ENCODE assay signal across 12 cellular contexts in genomic region chr4:151315212-151315886, GRCh38. TPM values are rescaled to one million over a fixed set of nuclear protein-coding genes. Genes with fewer than 3 reads are reported as not detected.
A peak's percentile ranks its signal among the peaks of the same experiment; 100 is the strongest.
DNase-seq lines count a peak whose midpoint lies in the region; ATAC-seq, FAIRE-seq and TF ChIP-seq lines count a peak whose summit lies in the region.
"Had no signal": no experiment of that assay in that cellular context is flagged by ENCODE, and none has a peak within 500 bp of the region (broad histone marks: within the 10 kb centered on the region; RNA-seq: fewer than 3 reads in every experiment).

No MANE protein-coding gene starts in this region.

- H3K4me2 ChIP-seq in smooth muscle cell: no peak overlapping the region

- H2AFZ ChIP-seq in smooth muscle cell (ENCODE audit: low read depth): no peak overlapping the region

- peak overlapping the region; percentile 93 for H3K27ac ChIP-seq in right cardiac atrium (ENCODE audit: low read length)
- H3K27ac ChIP-seq in smooth muscle cell (ENCODE audit: low read depth): peak overlapping the region; percentile 52
- H3K27ac ChIP-seq: neutrophil had no signal

- H3K9me3 ChIP-seq in right cardiac atrium (ENCODE audit: control insufficient read depth, low read length): no peaks in the 10 kb centered on the region
- H3K9me3 ChIP-seq in smooth muscle cell (replicated peaks; ENCODE audit: low read depth): no peaks in the 10 kb centered on the region
- H3K9me3 ChIP-seq: neutrophil had no signal

- H3K4me1 ChIP-seq in right cardiac atrium (ENCODE audit: control insufficient read depth, insufficient read depth, low read length) (peaks cover 15% of the 10 kb centered on the region), smooth muscle cell (ENCODE audit: low read depth) (peaks cover 7% of the 10 kb centered on the region)

- no peak overlapping the region for H3K9ac ChIP-seq in smooth muscle cell (ENCODE audit: low read depth)

- intact Hi-C loops in right cardiac atrium (cut with DNase I): no loop called here

- H3K79me2 ChIP-seq in smooth muscle cell (ENCODE audit: low read depth): peaks cover 26% of the 10 kb centered on the region

- no peaks in the 10 kb centered on the region for H3K27me3 ChIP-seq in bronchial epithelial cell (ENCODE audit: control insufficient read depth, insufficient read depth, low read length)
- no peaks in the 10 kb centered on the region for H3K27me3 ChIP-seq in right cardiac atrium (ENCODE audit: control insufficient read depth, insufficient read depth)
- H3K27me3 ChIP-seq in smooth muscle cell (ENCODE audit: low read depth): no peaks in the 10 kb centered on the region
- H3K27me3 ChIP-seq: neutrophil had no signal

- no peak for TF ChIP-seq CTCF in bronchial epithelial cell (IDR thresholded peaks at IDR 0.05; ENCODE audit: insufficient read depth, low read length, severe bottlenecking)
- TF ChIP-seq CTCF in smooth muscle cell (IDR thresholded peaks at IDR 0.05; ENCODE audit: borderline replicate concordance, insufficient read depth, poor library complexity, severe bottlenecking): no peak

- H4K20me1 ChIP-seq in smooth muscle cell (ENCODE audit: low read depth): no peaks in the 10 kb centered on the region

- ATAC-seq in right cardiac atrium (peak; percentile 62 to 76), HG03108 (IDR thresholded peaks at IDR 0.05; ENCODE audit: unreplicated experiment) (no peak)

- H3K36me3 ChIP-seq in bronchial epithelial cell (ENCODE audit: control insufficient read depth, insufficient read depth, low read length) (no peaks in the 10 kb centered on the region), smooth muscle cell (ENCODE audit: low read depth) (no peaks in the 10 kb centered on the region)
- H3K36me3 ChIP-seq: neutrophil had no signal

- no peak overlapping the region for H3K4me3 ChIP-seq in bronchial epithelial cell (ENCODE audit: low read depth, low read length)
- H3K4me3 ChIP-seq in right cardiac atrium (ENCODE audit: low read length): no peak overlapping the region
- no peak overlapping the region for H3K4me3 ChIP-seq in smooth muscle cell

- FAIRE-seq in bronchial epithelial cell (lab: Jason Lieb, UNC): no peak

- 58% methylated on average over 2 of the region's 2 CpGs for WGBS in right cardiac atrium
- WGBS in smooth muscle cell (ENCODE audit: low lambda C conversion rate): 89% methylated on average over 2 of the region's 2 CpGs

- DNase-seq in HS-27A (ENCODE audit: low read depth): peak; percentile 11
- peak; percentile 82 for DNase-seq in bronchial epithelial cell (ENCODE audit: low read depth)
- DNase-seq in right cardiac atrium: no peak
- no peak for DNase-seq in smooth muscle cell (lab: John Stamatoyannopoulos, UW; ENCODE audit: unreplicated experiment)
- no peak for DNase-seq in DMS53 (lab: John Stamatoyannopoulos, UW)
- DNase-seq in NCI-H2107 (lab: John Stamatoyannopoulos, UW): no peak
- DNase-seq in HPDE6-E6E7 (ENCODE audit: extremely low spot score): no peak
- DNase-seq: NCI-H146; stimulated activated CD4-positive, alpha-beta T cell treated with anti-CD3 and anti-CD28 coated beads, Interleukin-4, amount 100 ng/mL, for 24 hours had no signal

- H3F3A ChIP-seq in smooth muscle cell (ENCODE audit: low read depth): no peaks in the 10 kb centered on the region

RNA-seq across cellular contexts. Expression of gene SH3D19, which starts 10.1 kb away (rescaled TPM):
- total RNA-seq in bronchial epithelial cell (13.1 and 13.2 TPM in 2 replicates), right cardiac atrium (100 to 1,000 TPM in 2 of 4 donors, 10 to 100 TPM in 2; 81.6 to 123 (median 98.1) TPM), smooth muscle cell (18.9 and 20.3 TPM in 2 replicates)
- polyA plus RNA-seq in right cardiac atrium (46.7 TPM), smooth muscle cell (7.9 and 10.9 TPM in 2 replicates)

RNA-seq across cellular contexts. Expression of gene PRSS48, which starts 38.4 kb away (rescaled TPM):
- total RNA-seq in bronchial epithelial cell (not detected in 2 replicates), right cardiac atrium (not detected), smooth muscle cell (not detected in 2 replicates)
- polyA plus RNA-seq in right cardiac atrium (not detected), smooth muscle cell (not detected in 2 replicates)
- total RNA-seq: temporal lobe had no signal

Comparison
In these comparisons a context has a peak if more than half of its experiments do, and no peak if none do; other contexts are left out.
1. DNase-seq: peak in HS-27A (single experiment) and bronchial epithelial cell (single experiment); none in right cardiac atrium (0 of 3), smooth muscle cell (single experiment), DMS53 (single experiment), NCI-H2107 (single experiment) and HPDE6-E6E7 (single experiment).